28 cellular contexts compared by ENCODE assay signal in the genomic region with DNA sequence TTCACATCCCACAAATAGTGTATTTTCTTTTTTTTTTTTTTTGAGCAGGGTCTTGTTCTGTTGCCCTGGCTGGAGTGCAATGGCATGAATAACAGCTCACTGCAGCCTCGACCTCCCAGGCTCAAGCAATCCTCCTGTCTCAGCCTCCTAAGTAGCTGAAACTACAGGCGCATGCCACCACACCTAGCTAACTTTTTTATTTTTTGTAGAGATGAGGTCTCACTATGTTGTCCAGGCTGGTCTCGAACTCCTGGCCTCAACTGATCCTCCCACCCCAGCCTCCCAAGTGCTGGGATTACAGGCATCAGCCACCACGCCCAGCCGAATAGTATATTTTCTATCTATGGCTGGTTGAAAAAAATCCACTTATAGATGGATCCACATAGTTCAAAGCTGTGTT.
"Had no signal": no experiment of that assay in that cellular context is flagged by ENCODE, and none has a peak within 500 bp of the region (broad histone marks: within the 10 kb centered on the region; RNA-seq: fewer than 3 reads in every experiment).

No MANE protein-coding gene starts in this region.

- H3K4me1 ChIP-seq: left ventricle myocardium inferior, pancreas, prostate gland, sigmoid colon, upper lobe of left lung, vagina had no signal

- H3K27me3 ChIP-seq: hepatocyte, pancreas, sigmoid colon, tibial nerve, upper lobe of left lung, vagina had no signal

- H3K4me2 ChIP-seq: hepatocyte had no signal

- H3K36me3 ChIP-seq: left ventricle myocardium inferior, pancreas, prostate gland, sigmoid colon, tibial nerve, upper lobe of left lung, vagina had no signal

- H3K9me3 Mint-ChIP-seq: neural crest cell had no signal

- H3K9me3 ChIP-seq: pancreas, prostate gland, vagina had no signal

- H3K4me3 ChIP-seq: hepatocyte, left ventricle myocardium inferior, lung, pancreas, prostate gland, sigmoid colon, tibial nerve, upper lobe of left lung, vagina had no signal

- H2AFZ ChIP-seq: hepatocyte had no signal

- H3K4me3 Mint-ChIP-seq: mesothelial cell of epicardium; nephron; stimulated activated memory B cell treated with anti-CD40 and anti-IgM and Interleukin-4, amounts not matched to agents 10 μg/mL and 1 μg/mL and 100 μg/mL, for 72 hours; stimulated activated naive CD8-positive, alpha-beta T cell treated with anti-CD3 and anti-CD28 coated beads, Interleukin-15, amount 100 ng/mL, for 72 hours had no signal

- H3K27me3 Mint-ChIP-seq: naive B cell; stimulated activated memory B cell treated with anti-CD40 and anti-IgM and Interleukin-4, amounts not matched to agents 10 μg/mL and 1 μg/mL and 100 μg/mL, for 72 hours; stimulated activated naive CD8-positive, alpha-beta T cell treated with anti-CD3 and anti-CD28 coated beads, Interleukin-15, amount 100 ng/mL, for 72 hours had no signal

- ATAC-seq: pancreas; right cardiac atrium; stimulated activated memory B cell treated with anti-CD40 and anti-IgM and Interleukin-4, amounts not matched to agents 10 μg/mL and 1 μg/mL and 100 μg/mL, for 72 hours had no signal

- H3K27ac Mint-ChIP-seq: mesothelial cell of epicardium; nephron; stimulated activated memory B cell treated with anti-CD40 and anti-IgM and Interleukin-4, amounts not matched to agents 10 μg/mL and 1 μg/mL and 100 μg/mL, for 72 hours; stimulated activated naive CD8-positive, alpha-beta T cell treated with anti-CD3 and anti-CD28 coated beads, Interleukin-15, amount 100 ng/mL, for 72 hours had no signal

- DNase-seq: islet precursor cell; left ventricle myocardium inferior; mesendoderm; naive B cell; nucleus accumbens; pancreas; posterior cingulate gyrus; retina; right cardiac atrium; sigmoid colon; small intestine; stimulated activated CD4-positive, alpha-beta T cell treated with anti-CD3 and anti-CD28 coated beads, Interleukin-1b, Interleukin-23, amount 100 ng/mL, for 48 hours; stimulated activated CD4-positive, alpha-beta T cell treated with anti-CD3 and anti-CD28 coated beads, Interleukin-2, amount 100 ng/mL, for 48 hours; stimulated activated CD4-positive, alpha-beta T cell treated with anti-CD3 and anti-CD28 coated beads, Interleukin-4, amount 100 ng/mL, for 4 hours; stimulated activated CD8-positive, alpha-beta memory T cell treated with anti-CD3 and anti-CD28 coated beads, Interleukin-4, amount 100 ng/mL, for 48 hours; stimulated activated naive CD4-positive, alpha-beta T cell treated with Interleukin-2 at 50 U/mL for 16 hours; stimulated activated naive CD8-positive, alpha-beta T cell treated with anti-CD3 and anti-CD28 coated beads, Interleukin-15, amount 100 ng/mL, for 72 hours; substantia nigra; upper lobe of left lung had no signal

- H3K27ac ChIP-seq: hepatocyte, left ventricle myocardium inferior, pancreas, prostate gland, sigmoid colon, tibial nerve, upper lobe of left lung, vagina had no signal
